8 cellular contexts compared by ENCODE assay signal in genomic region chr10:104333037-104333727, GRCh38. TPM values are rescaled to one million over a fixed set of nuclear protein-coding genes. Genes with fewer than 3 reads are reported as not detected.
DNase-seq lines count a peak whose midpoint lies in the region; ATAC-seq and TF ChIP-seq lines count a peak whose summit lies in the region.

No MANE protein-coding gene starts in this region.

- H3K27ac ChIP-seq in right lobe of liver = peak overlapping the region in 2 of 3 donors; percentile 12 to 26

- H3K9me3 ChIP-seq in right lobe of liver = no peaks in the 10 kb centered on the region

- peaks cover 0 to 41% (median 0%) of the 10 kb centered on the region in 4 donors for H3K4me1 ChIP-seq in right lobe of liver

- no peak overlapping the region for H3K4me3 ChIP-seq in right lobe of liver

- no peaks in the 10 kb centered on the region for H3K27me3 ChIP-seq in right lobe of liver

- H3K36me3 ChIP-seq in right lobe of liver = no peaks in the 10 kb centered on the region

- peak; percentile 65 for DNase-seq in T follicular helper cell (ENCODE audit: low read depth)
- peak; percentile 42 for DNase-seq in activated naive CD4-positive, alpha-beta T cell treated with Interleukin-2 at 50 U/mL for 16 hours
- DNase-seq in right lobe of liver = peak in 1 of 3 donors; percentile 43
- peak; percentile 49 to 58 for DNase-seq in stimulated activated CD8-positive, alpha-beta memory T cell treated with anti-CD3 and anti-CD28 coated beads, Interleukin-7, amount 100 ng/mL, for 1 hour (ENCODE audit: low read depth in 2 of 2)
- DNase-seq in NCI-H524 treated with DMSO at 0.1 percent for 48 hours (lab: John Stamatoyannopoulos, UW) = no peak
- no peak for DNase-seq in NCI-H446 treated with DMSO at 0.1 percent for 48 hours (lab: John Stamatoyannopoulos, UW)

- TF ChIP-seq POLR2A in right lobe of liver (IDR thresholded peaks at IDR 0.05) = no peak

- no peak for ATAC-seq in right lobe of liver
- ATAC-seq in HG03378 (IDR thresholded peaks at IDR 0.05; ENCODE audit: unreplicated experiment) = no peak
- ATAC-seq in HG03135 (IDR thresholded peaks at IDR 0.05; ENCODE audit: unreplicated experiment) = no peak

- intact Hi-C loops in right lobe of liver (cut with DNase I) = no loop called here

- WGBS in right lobe of liver (ENCODE audit: insufficient coverage, low coverage, low lambda C conversion rate, missing lambda C conversion rate) = 78% methylated on average over 11 of the region's 13 CpGs

- TF ChIP-seq CTCF in right lobe of liver (IDR thresholded peaks at IDR 0.05) = no peak

RNA-seq across cellular contexts. Expression of gene ITPRIP, which starts 5.1 kb away (rescaled TPM):
- 1 to 10 TPM; 2.9 to 9.7 (median 7.7) TPM for total RNA-seq in right lobe of liver

RNA-seq across cellular contexts. Expression of gene CFAP58, which starts 20.5 kb away (rescaled TPM):
- total RNA-seq in right lobe of liver = 1 to 10 TPM in 1 of 6 experiments, under 1 TPM in 3, not detected in 2; 0.10 to 2.9 (median 0.15) TPM

Comparison
In these comparisons a context has a peak if more than half of its experiments do, and no peak if none do; other contexts are left out.
1. DNase-seq: peak in T follicular helper cell (single experiment), activated naive CD4-positive, alpha-beta T cell treated with Interleukin-2 at 50 U/mL for 16 hours (single experiment) and stimulated activated CD8-positive, alpha-beta memory T cell treated with anti-CD3 and anti-CD28 coated beads, Interleukin-7, amount 100 ng/mL, for 1 hour (2 of 2); none in NCI-H524 treated with DMSO at 0.1 percent for 48 hours (single experiment) and NCI-H446 treated with DMSO at 0.1 percent for 48 hours (single experiment).